Comparison of ENCODE assay signal across 21 cellular contexts in the genomic region with DNA sequence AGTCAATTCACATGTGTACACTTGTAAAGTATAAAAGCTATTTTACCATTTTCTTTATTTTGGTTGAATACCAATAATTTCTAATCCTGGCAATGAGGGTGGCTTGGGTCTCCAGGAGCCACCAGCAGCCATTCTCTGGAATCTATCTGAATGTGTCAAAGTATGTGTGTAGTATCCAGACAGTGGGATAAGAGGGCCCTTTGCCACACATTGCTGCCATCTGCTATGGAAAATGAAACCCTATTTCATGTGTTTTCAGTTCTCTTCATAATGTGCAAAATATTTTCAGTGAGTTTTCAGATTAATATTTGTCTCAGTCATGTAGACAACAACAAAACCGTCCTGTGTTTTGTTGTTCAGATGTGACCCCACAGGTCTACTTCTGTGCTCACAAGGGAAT.
"Had no signal": no experiment of that assay in that cellular context is flagged by ENCODE, and none has a peak within 500 bp of the region (broad histone marks: within the 10 kb centered on the region; RNA-seq: fewer than 3 reads in every experiment).

No MANE protein-coding gene starts in this region.

- H3K9me2 ChIP-seq: SK-N-SH had no signal

- H3K27me3 Mint-ChIP-seq: IgD-negative memory B cell, T-cell had no signal

- H3K27ac Mint-ChIP-seq: T-cell; T-helper 1 cell treated with Interleukin-12 subunit alpha and Interleukin-12 subunit beta and Interleukin-4 antibody, amounts not matched to agents 30 μg/mL and 1 μg/mL, for 36 hours had no signal

- H3K27ac ChIP-seq: HL-60 had no signal

- H3K4me3 ChIP-seq: K562 had no signal

- DNase-seq: NCI-H1105, NCI-H1417, NCI-H1436 treated with DMSO at 0.1 percent for 48 hours, NCI-H1694, NCI-H187 treated with DMSO at 0.1 percent for 48 hours, NCI-H2029 treated with DMSO at 0.1 percent for 48 hours, NCI-H2227 treated with DMSO at 0.1 percent for 48 hours, NCI-H524, NCI-H526 treated with DMSO at 0.1 percent for 48 hours, NCI-H748 treated with DMSO at 0.1 percent for 48 hours, RPMI8226, SHP77, SK-N-SH, SW 1271, T-cell had no signal

- ATAC-seq: K562, T-cell had no signal

- H3K4me3 Mint-ChIP-seq: IgD-negative memory B cell; T-cell; T-helper 1 cell treated with Interleukin-12 subunit alpha and Interleukin-12 subunit beta and Interleukin-4 antibody, amounts not matched to agents 30 μg/mL and 1 μg/mL, for 36 hours had no signal

- H3K4me2 ChIP-seq: SK-N-SH had no signal

- FAIRE-seq: HTR-8/SVneo, K562, RCC 7860 had no signal

- H3K9ac ChIP-seq: SK-N-SH had no signal
